10 cellular contexts compared by ENCODE assay signal in genomic region chr17:78818932-78819331, GRCh38. TPM values are rescaled to one million over a fixed set of nuclear protein-coding genes. Genes with fewer than 3 reads are reported as not detected.
DNase-seq lines count a peak whose midpoint lies in the region; TF ChIP-seq lines count a peak whose summit lies in the region.
"Had no signal": no experiment of that assay in that cellular context is flagged by ENCODE, and none has a peak within 500 bp of the region (broad histone marks: within the 10 kb centered on the region; RNA-seq: fewer than 3 reads in every experiment).

No MANE protein-coding gene starts in this region.

- H3K27ac Mint-ChIP-seq in activated naive CD8-positive, alpha-beta T cell treated with anti-CD3 and anti-CD28 coated beads for 36 hours = peak overlapping the region; percentile 77

- H3K4me3 ChIP-seq in mucosa of rectum (ENCODE audit: low read length in 2 of 2) = no peak overlapping the region

- peaks cover 2 to 4% of the 10 kb centered on the region in 2 donors for H3K4me1 ChIP-seq in mucosa of rectum (ENCODE audit: control insufficient read depth in 2 of 2, insufficient read depth in 2 of 2, low read length in 2 of 2)

- in situ Hi-C loops in GM13976 (cut with MboI; ENCODE audit: low sequenced_read_pairs, unreplicated experiment) = no loop called here

- no peak overlapping the region for H3K9ac ChIP-seq in mucosa of rectum (ENCODE audit: low read depth in 1 of 2, low read length in 2 of 2)

- no peaks in the 10 kb centered on the region for H3K27me3 Mint-ChIP-seq in activated naive CD8-positive, alpha-beta T cell treated with anti-CD3 and anti-CD28 coated beads for 36 hours

- TF ChIP-seq CTCF in GM13976 (IDR thresholded peaks at IDR 0.05; ENCODE audit: borderline replicate concordance, control extremely low read depth, extremely low read depth, insufficient read depth, missing control alignments) = no peak

- peak overlapping the region; percentile 34 to 70 for H3K27ac ChIP-seq in mucosa of rectum (ENCODE audit: low read depth in 2 of 2, low read length in 2 of 2)

- H3K4me1 Mint-ChIP-seq in activated naive CD8-positive, alpha-beta T cell treated with anti-CD3 and anti-CD28 coated beads for 36 hours = peaks cover 47% of the 10 kb centered on the region

- peaks cover 68 to 84% of the 10 kb centered on the region in 2 donors for H3K36me3 ChIP-seq in mucosa of rectum (ENCODE audit: control insufficient read depth in 2 of 2, insufficient read depth in 2 of 2, low read length in 2 of 2)

- DNase-seq in CD1c-positive myeloid dendritic cell (ENCODE audit: extremely low spot score) = peak; percentile 22
- DNase-seq in T-helper 1 cell = peak; percentile 35 to 86 (median 58)
- DNase-seq in activated naive CD8-positive, alpha-beta T cell treated with anti-CD3 and anti-CD28 coated beads for 36 hours = no peak
- no peak for DNase-seq in SKM-1 (lab: John Stamatoyannopoulos, UW; ENCODE audit: unreplicated experiment)
- DNase-seq in SHP77 treated with DMSO at 0.1 percent for 48 hours (lab: John Stamatoyannopoulos, UW) = no peak
- no peak for DNase-seq in 8988T
- no peak for DNase-seq in GM13976 (ENCODE audit: low spot score)
- DNase-seq: activated CD8-positive, alpha-beta memory T cell treated with anti-CD3 and anti-CD28 coated beads for 24 hours; kidney glomerular epithelial cell had no signal

- no peaks in the 10 kb centered on the region for H3K9me3 ChIP-seq in mucosa of rectum (ENCODE audit: control insufficient read depth in 2 of 2, low read length in 2 of 2)

- H3K9me3 Mint-ChIP-seq in activated naive CD8-positive, alpha-beta T cell treated with anti-CD3 and anti-CD28 coated beads for 36 hours = no peaks in the 10 kb centered on the region

- H3K36me3 Mint-ChIP-seq in activated naive CD8-positive, alpha-beta T cell treated with anti-CD3 and anti-CD28 coated beads for 36 hours = peaks cover 56% of the 10 kb centered on the region

- peak overlapping the region; percentile 26 for H3K4me3 Mint-ChIP-seq in activated naive CD8-positive, alpha-beta T cell treated with anti-CD3 and anti-CD28 coated beads for 36 hours

- no peaks in the 10 kb centered on the region for H3K27me3 ChIP-seq in mucosa of rectum (ENCODE audit: control insufficient read depth in 2 of 2, insufficient read depth in 2 of 2, low read length in 2 of 2)

RNA-seq across cellular contexts. Expression of gene USP36, which starts 21.7 kb away (rescaled TPM):
- total RNA-seq in activated naive CD8-positive, alpha-beta T cell treated with anti-CD3 and anti-CD28 coated beads for 36 hours = 100 to 1,000 TPM; 126 to 128 TPM

RNA-seq across cellular contexts. Expression of gene CYTH1, which starts 36.9 kb away (rescaled TPM):
- 10 to 100 TPM; 88.9 to 89.6 TPM for total RNA-seq in activated naive CD8-positive, alpha-beta T cell treated with anti-CD3 and anti-CD28 coated beads for 36 hours

Comparison
In these comparisons a context has a peak if more than half of its experiments do, and no peak if none do; other contexts are left out.
1. DNase-seq: peak in CD1c-positive myeloid dendritic cell (single experiment) and T-helper 1 cell (5 of 5); none in activated naive CD8-positive, alpha-beta T cell treated with anti-CD3 and anti-CD28 coated beads for 36 hours (single experiment), SKM-1 (single experiment), SHP77 treated with DMSO at 0.1 percent for 48 hours (single experiment), 8988T (single experiment) and GM13976 (single experiment).